9 cellular contexts compared by ENCODE assay signal in genomic region chr6:31580446-31580755, GRCh38. TPM values are rescaled to one million over a fixed set of nuclear protein-coding genes. Genes with fewer than 3 reads are reported as not detected.
DNase-seq lines count a peak whose midpoint lies in the region; ATAC-seq and TF ChIP-seq lines count a peak whose summit lies in the region.
"Had no signal": no experiment of that assay in that cellular context is flagged by ENCODE, and none has a peak within 500 bp of the region (broad histone marks: within the 10 kb centered on the region; RNA-seq: fewer than 3 reads in every experiment).

No MANE protein-coding gene starts in this region.

- no peaks in the 10 kb centered on the region for H3F3A ChIP-seq in GM23248 (ENCODE audit: insufficient read depth)

- ATAC-seq in T-helper 17 cell: no peak
- no peak for ATAC-seq in GM19324 (IDR thresholded peaks at IDR 0.05; ENCODE audit: low FRiP score, unreplicated experiment)
- no peak for ATAC-seq in GM21529 (IDR thresholded peaks at IDR 0.05; ENCODE audit: unreplicated experiment)

- H3K27ac ChIP-seq in GM23248: no peak overlapping the region

- H3K4me1 ChIP-seq in GM23248 (ENCODE audit: insufficient read depth) (peaks cover 4% of the 10 kb centered on the region; the same call in 1 of the 2 replicates), skeletal muscle satellite cell (ENCODE audit: control insufficient read depth, insufficient read depth, low read length) (peaks cover 9% of the 10 kb centered on the region)

- peak overlapping the region; percentile 96 for H3K4me2 ChIP-seq in GM23248 (ENCODE audit: unreplicated experiment)
- H3K4me2 ChIP-seq in skeletal muscle satellite cell (ENCODE audit: low read length): peak overlapping the region; percentile 86

- peak overlapping the region; percentile 99 for H3K27ac Mint-ChIP-seq in T-helper 17 cell
- no peak overlapping the region for H3K27ac Mint-ChIP-seq in glutamatergic neuron (ENCODE audit: unreplicated experiment)

- H3K36me3 Mint-ChIP-seq in T-helper 17 cell (ENCODE audit: low read depth): peaks cover 29% of the 10 kb centered on the region
- no peaks in the 10 kb centered on the region for H3K36me3 Mint-ChIP-seq in glutamatergic neuron (ENCODE audit: unreplicated experiment)

- no peaks in the 10 kb centered on the region for H3K27me3 ChIP-seq in GM23248 (replicated peaks; ENCODE audit: insufficient read depth)
- H3K27me3 ChIP-seq in skeletal muscle satellite cell (ENCODE audit: control insufficient read depth, insufficient read depth, low read length): peaks cover 5% of the 10 kb centered on the region

- no peaks in the 10 kb centered on the region for H3K9me3 ChIP-seq in GM23248 (ENCODE audit: low read depth)
- H3K9me3 ChIP-seq in T-helper 17 cell (ENCODE audit: control insufficient read depth, low read length, poor library complexity, severe bottlenecking): no peaks in the 10 kb centered on the region
- H3K9me3 ChIP-seq in skeletal muscle satellite cell (replicated peaks; ENCODE audit: low read length): no peaks in the 10 kb centered on the region

- H3K4me3 Mint-ChIP-seq in T-helper 17 cell (peak overlapping the region; percentile 100), glutamatergic neuron (ENCODE audit: unreplicated experiment) (peak overlapping the region; percentile 64)

- peaks cover 53% of the 10 kb centered on the region for H3K4me1 Mint-ChIP-seq in T-helper 17 cell
- H3K4me1 Mint-ChIP-seq in glutamatergic neuron (ENCODE audit: low read depth, unreplicated experiment): peaks cover 5% of the 10 kb centered on the region

- no peak for TF ChIP-seq CTCF in glutamatergic neuron (IDR thresholded peaks at IDR 0.05; ENCODE audit: partially characterized antibody, unreplicated experiment)

- peak overlapping the region; percentile 87 for H3K9ac ChIP-seq in GM23248
- peak overlapping the region; percentile 77 for H3K9ac ChIP-seq in skeletal muscle satellite cell (ENCODE audit: low read depth, low read length)

- in situ Hi-C loops in GM23248 (cut with MboI): no loop called here

- H3K36me3 ChIP-seq in GM23248 (ENCODE audit: low read depth) (no peaks in the 10 kb centered on the region), skeletal muscle satellite cell (ENCODE audit: insufficient read depth, low read length) (no peaks in the 10 kb centered on the region)

- 39 to 46% methylated on average over 13 of the region's 13 CpGs for WGBS in GM23248 (ENCODE audit: low coverage in 1 of 2, low lambda C conversion rate in 2 of 2, missing lambda C conversion rate in 2 of 2), 2 experiments

- no peaks in the 10 kb centered on the region for H3K9me2 ChIP-seq in GM23248 (ENCODE audit: insufficient read depth)

- no peaks in the 10 kb centered on the region for H3K79me2 ChIP-seq in GM23248 (ENCODE audit: insufficient read depth)

- H4K20me1 ChIP-seq in GM23248 (ENCODE audit: insufficient read depth): no peaks in the 10 kb centered on the region

- H3K4me3 ChIP-seq in GM23248 (peak overlapping the region; percentile 97), skeletal muscle satellite cell (ENCODE audit: low read length) (peak overlapping the region; percentile 78)

- H3K27me3 Mint-ChIP-seq in T-helper 17 cell (no peaks in the 10 kb centered on the region), glutamatergic neuron (ENCODE audit: unreplicated experiment) (peaks cover 5% of the 10 kb centered on the region)

- peak overlapping the region; percentile 98 for H2AFZ ChIP-seq in GM23248

- peaks cover 4% of the 10 kb centered on the region for H3K9me3 Mint-ChIP-seq in glutamatergic neuron (ENCODE audit: unreplicated experiment)

- DNase-seq in GM23248: no peak
- DNase-seq in T-helper 17 cell: no peak
- DNase-seq in glutamatergic neuron: no peak
- DNase-seq in NCI-H1092 treated with DMSO at 0.1 percent for 48 hours (lab: John Stamatoyannopoulos, UW): no peak
- no peak for DNase-seq in HuH-7 (ENCODE audit: low spot score)

RNA-seq across cellular contexts. Expression of gene LTB, which starts 1.8 kb away (rescaled TPM):
- not detected in 2 replicates for total RNA-seq in GM23248 (2014; rRNA removed; shearing (Covaris generic))
- polyA plus RNA-seq in GM23248 (2016; fragmentation: Nextera tagmentation; extraction: Ambion mirVana): 0.23 TPM in 1 of 2 replicates, not detected in the other
- total RNA-seq in T-helper 17 cell (100 to 1,000 TPM; 791 to 891 TPM), glutamatergic neuron (ENCODE audit: unreplicated experiment) (not detected)
- not detected in 2 replicates for total RNA-seq in skeletal muscle satellite cell (2012; rRNA removed)

RNA-seq across cellular contexts. Expression of gene TNF, which starts 5.0 kb away (rescaled TPM):
- total RNA-seq in GM23248 (2014; rRNA removed; shearing (Covaris generic)): not detected in 2 replicates
- polyA plus RNA-seq in GM23248 (2016; fragmentation: Nextera tagmentation; extraction: Ambion mirVana): 0.11 TPM in 1 of 2 replicates, not detected in the other
- total RNA-seq in T-helper 17 cell: 10 to 100 TPM; 28.9 to 33.6 TPM
- not detected for total RNA-seq in glutamatergic neuron (ENCODE audit: unreplicated experiment)
- total RNA-seq in skeletal muscle satellite cell (2012; rRNA removed): 0.25 TPM in 1 of 2 replicates, not detected in the other

RNA-seq across cellular contexts. Expression of gene LST1, which starts 5.7 kb away (rescaled TPM):
- total RNA-seq in GM23248 (2014; rRNA removed; shearing (Covaris generic)): not detected in 2 replicates
- polyA plus RNA-seq in GM23248 (2016; fragmentation: Nextera tagmentation; extraction: Ambion mirVana): not detected in 2 replicates
- total RNA-seq in T-helper 17 cell (10 to 100 TPM; 30.6 to 42.6 TPM), glutamatergic neuron (ENCODE audit: unreplicated experiment) (not detected)
- total RNA-seq in skeletal muscle satellite cell (2012; rRNA removed): not detected in 2 replicates
- total RNA-seq: renal cortical epithelial cell had no signal

RNA-seq across cellular contexts. Expression of gene LTA, which starts 8.3 kb away (rescaled TPM):
- total RNA-seq in GM23248 (2014; rRNA removed; shearing (Covaris generic)): not detected in 2 replicates
- not detected in 2 replicates for polyA plus RNA-seq in GM23248 (2016; fragmentation: Nextera tagmentation; extraction: Ambion mirVana)
- total RNA-seq in T-helper 17 cell (10 to 100 TPM; 19.9 to 26.0 TPM), glutamatergic neuron (ENCODE audit: unreplicated experiment) (not detected)
- total RNA-seq in skeletal muscle satellite cell (2012; rRNA removed): not detected in 2 replicates
- total RNA-seq: renal cortical epithelial cell had no signal

RNA-seq across cellular contexts. Expression of gene NCR3, which starts 12.4 kb away (rescaled TPM):
- total RNA-seq in GM23248 (2014; rRNA removed; shearing (Covaris generic)): not detected in 2 replicates
- polyA plus RNA-seq in GM23248 (2016; fragmentation: Nextera tagmentation; extraction: Ambion mirVana): not detected in 2 replicates
- 1 to 10 TPM; 5.7 to 8.2 TPM for total RNA-seq in T-helper 17 cell
- total RNA-seq in glutamatergic neuron (ENCODE audit: unreplicated experiment): not detected
- not detected in 2 replicates for total RNA-seq in skeletal muscle satellite cell (2012; rRNA removed)
- total RNA-seq: renal cortical epithelial cell had no signal

Comparison
In these comparisons a context has a peak if more than half of its experiments do, and no peak if none do; other contexts are left out.
1. RNA of gene LTB, which starts 1.8 kb away (total RNA-seq): 791 to 891 TPM in T-helper 17 cell; not detected in GM23248 and not detected in glutamatergic neuron (single experiment); every median in the first group is over 100 times any median in the second.
2. RNA of gene TNF, which starts 5.0 kb away (total RNA-seq): 28.9 to 33.6 TPM in T-helper 17 cell; not detected in GM23248 and not detected in glutamatergic neuron (single experiment); every median in the first group is over 10 times any median in the second.
3. RNA of gene LST1, which starts 5.7 kb away (total RNA-seq): 30.6 to 42.6 TPM in T-helper 17 cell; not detected in GM23248 and not detected in glutamatergic neuron (single experiment); every median in the first group is over 10 times any median in the second.